8 cellular contexts compared by ENCODE assay signal in genomic region chr3:168088106-168088722, GRCh38. TPM values are rescaled to one million over a fixed set of nuclear protein-coding genes. Genes with fewer than 3 reads are reported as not detected.
DNase-seq lines count a peak whose midpoint lies in the region; ATAC-seq and TF ChIP-seq lines count a peak whose summit lies in the region.

No MANE protein-coding gene starts in this region.

- H3K4me3 ChIP-seq in GM06990 (replicated peaks; ENCODE audit: low read depth, low read length) (no peak overlapping the region; the same call in 1 of the 2 replicates), gastroesophageal sphincter (no peak overlapping the region)

- H3K4me3 Mint-ChIP-seq in nephron = no peak overlapping the region

- DNase-seq in GM06990 (ENCODE audit: extremely low read depth, insufficient read length) (peak; percentile 44), NCI-H2081 (lab: John Stamatoyannopoulos, UW) (no peak), midbrain (lab: John Stamatoyannopoulos, UW) (no peak)

- H3K27ac ChIP-seq in VCaP = no peak overlapping the region
- no peak overlapping the region for H3K27ac ChIP-seq in gastroesophageal sphincter

- H3K36me3 ChIP-seq in GM06990 (ENCODE audit: control insufficient read depth, insufficient read depth, low read length) (no peaks in the 10 kb centered on the region), gastroesophageal sphincter (no peaks in the 10 kb centered on the region)

- peaks cover 42% of the 10 kb centered on the region for H3K4me1 Mint-ChIP-seq in nephron

- no peak for TF ChIP-seq EP300 in gastroesophageal sphincter (IDR thresholded peaks at IDR 0.05)

- H3K27me3 Mint-ChIP-seq in nephron (ENCODE audit: low read depth) = no peaks in the 10 kb centered on the region

- H3K9me3 Mint-ChIP-seq in nephron = peaks cover 2% of the 10 kb centered on the region

- no peaks in the 10 kb centered on the region for H3K27me3 ChIP-seq in GM06990 (replicated peaks; ENCODE audit: control insufficient read depth, insufficient read depth, low read length)
- H3K27me3 ChIP-seq in gastroesophageal sphincter = no peaks in the 10 kb centered on the region

- peak overlapping the region in 2 of 3 experiments; percentile 19 to 29 for H3K27ac Mint-ChIP-seq in nephron

- no peak for TF ChIP-seq POLR2A in gastroesophageal sphincter (IDR thresholded peaks at IDR 0.05)

- ATAC-seq in GM19467 (IDR thresholded peaks at IDR 0.05; ENCODE audit: unreplicated experiment) = peak; percentile 66
- peak; percentile 70 for ATAC-seq in HG03342 (IDR thresholded peaks at IDR 0.05; ENCODE audit: unreplicated experiment)
- no peak for ATAC-seq in gastroesophageal sphincter

- WGBS in gastroesophageal sphincter (ENCODE audit: low coverage in 1 of 2), 2 donors = 64 to 67% methylated on average over 3 of the region's 3 CpGs

- peaks cover 3% of the 10 kb centered on the region for H3K36me3 Mint-ChIP-seq in nephron (ENCODE audit: low read depth)

- TF ChIP-seq CTCF in GM06990 (IDR thresholded peaks at IDR 0.05; ENCODE audit: insufficient read depth, low read length, poor library complexity, severe bottlenecking) = peak; percentile 52
- TF ChIP-seq CTCF in VCaP (conservative IDR thresholded peaks at IDR 0.05) = peak; percentile 26; the same call in 1 of the 2 replicates
- TF ChIP-seq CTCF in nephron (IDR thresholded peaks at IDR 0.05; ENCODE audit: unreplicated experiment in 3 of 3) = peak in 2 of 3 experiments; percentile 11 to 29
- TF ChIP-seq CTCF in gastroesophageal sphincter (IDR thresholded peaks at IDR 0.05) = no peak

- H3K4me1 ChIP-seq in gastroesophageal sphincter = peaks cover 3 to 56% (median 15%) of the 10 kb centered on the region in 3 donors

- H3K9me3 ChIP-seq in gastroesophageal sphincter = no peaks in the 10 kb centered on the region

RNA-seq across cellular contexts. Expression of gene GOLIM4, which starts 7.5 kb away (rescaled TPM):
- 10 to 100 TPM; 41.8 to 49.3 (median 47.8) TPM for total RNA-seq in gastroesophageal sphincter

Comparison
In these comparisons a context has a peak if more than half of its experiments do, and no peak if none do; other contexts are left out.
1. CTCF ChIP-seq: peak in GM06990 (single experiment), VCaP (single experiment) and nephron (2 of 3); none in gastroesophageal sphincter (0 of 4).